16 cellular contexts compared by ENCODE assay signal in the genomic region with DNA sequence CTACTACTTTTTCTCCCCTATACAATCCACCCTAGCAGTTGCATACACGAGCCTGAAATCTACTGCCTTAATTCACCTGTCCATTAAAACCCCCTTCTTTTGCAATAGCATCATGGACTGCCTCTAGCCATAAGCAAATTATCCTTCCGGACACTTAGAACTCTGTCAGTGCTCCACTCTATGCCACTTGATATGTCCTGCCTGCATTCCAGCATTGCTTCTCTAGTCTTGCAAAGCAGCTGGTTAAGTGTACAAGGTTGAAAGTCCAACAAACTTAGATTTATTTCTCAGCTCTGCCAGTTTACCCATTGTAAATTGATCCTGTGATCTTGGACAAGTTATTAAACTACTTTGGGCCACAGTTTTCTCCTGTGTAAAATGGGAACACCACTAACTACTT.
DNase-seq lines count a peak whose midpoint lies in the region; ATAC-seq and TF ChIP-seq lines count a peak whose summit lies in the region.
"Had no signal": no experiment of that assay in that cellular context is flagged by ENCODE, and none has a peak within 500 bp of the region (broad histone marks: within the 10 kb centered on the region; RNA-seq: fewer than 3 reads in every experiment).

No MANE protein-coding gene starts in this region.

- peaks cover 0 to 7% (median 2%) of the 10 kb centered on the region in 4 donors for H3K4me1 ChIP-seq in right lobe of liver

- no peak overlapping the region for H3K27ac ChIP-seq in right lobe of liver

- H3K9me3 ChIP-seq in right lobe of liver: no peaks in the 10 kb centered on the region

- DNase-seq in Right ventricle myocardium inferior (ENCODE audit: missing footprints): no peak
- no peak for DNase-seq in cardiac septum (ENCODE audit: low spot score)
- DNase-seq in HT-29 (ENCODE audit: low spot score): peak; percentile 23
- no peak for DNase-seq in right lobe of liver
- DNase-seq in renal cortical epithelial cell (ENCODE audit: low read depth): peak; percentile 23
- no peak for DNase-seq in ecto neural progenitor cell (ENCODE audit: low spot score)
- DNase-seq: DMS79, Kasumi-1, NCI-H1417, NCI-H1694 treated with DMSO at 0.1 percent for 48 hours, NCI-H2081 treated with DMSO at 0.1 percent for 48 hours, NCI-H2171 treated with DMSO at 0.1 percent for 48 hours, NCI-H526, OCI-M1 had no signal

- 40% methylated on average over 1 of the region's 2 CpGs for WGBS in right lobe of liver (ENCODE audit: insufficient coverage, low coverage, low lambda C conversion rate, missing lambda C conversion rate)

- ATAC-seq in Right ventricle myocardium inferior (peak; percentile 71), right lobe of liver (peak; percentile 46 to 73 (median 60)), GM19023 (IDR thresholded peaks at IDR 0.05; ENCODE audit: unreplicated experiment) (no peak)
- no peak for ATAC-seq in activated CD4-positive, CD25-positive, alpha-beta regulatory T cell treated with anti-CD3 and anti-CD28 coated beads, Interleukin-2, amount 50 U/mL, for 24 hours

- no peak overlapping the region for H3K4me3 ChIP-seq in right lobe of liver

- no peak for TF ChIP-seq CTCF in right lobe of liver (IDR thresholded peaks at IDR 0.05)

- intact Hi-C loops in Right ventricle myocardium inferior (cut with DNase I) (no loop called here), cardiac septum (cut with DNase I) (no loop called here), right lobe of liver (cut with DNase I) (no loop called here)

- H3K27me3 ChIP-seq in right lobe of liver: no peaks in the 10 kb centered on the region

- no peaks in the 10 kb centered on the region for H3K36me3 ChIP-seq in right lobe of liver

- no peak for TF ChIP-seq POLR2A in right lobe of liver (IDR thresholded peaks at IDR 0.05)

Comparison
In these comparisons a context has a peak if more than half of its experiments do, and no peak if none do; other contexts are left out.
1. ATAC-seq: peak in Right ventricle myocardium inferior (single experiment) and right lobe of liver (4 of 4); none in activated CD4-positive, CD25-positive, alpha-beta regulatory T cell treated with anti-CD3 and anti-CD28 coated beads, Interleukin-2, amount 50 U/mL, for 24 hours (0 of 2) and GM19023 (single experiment).
2. DNase-seq: peak in HT-29 (single experiment) and renal cortical epithelial cell (single experiment); none in Right ventricle myocardium inferior (single experiment), cardiac septum (single experiment), right lobe of liver (0 of 3) and ecto neural progenitor cell (single experiment).